In the genomic region with DNA sequence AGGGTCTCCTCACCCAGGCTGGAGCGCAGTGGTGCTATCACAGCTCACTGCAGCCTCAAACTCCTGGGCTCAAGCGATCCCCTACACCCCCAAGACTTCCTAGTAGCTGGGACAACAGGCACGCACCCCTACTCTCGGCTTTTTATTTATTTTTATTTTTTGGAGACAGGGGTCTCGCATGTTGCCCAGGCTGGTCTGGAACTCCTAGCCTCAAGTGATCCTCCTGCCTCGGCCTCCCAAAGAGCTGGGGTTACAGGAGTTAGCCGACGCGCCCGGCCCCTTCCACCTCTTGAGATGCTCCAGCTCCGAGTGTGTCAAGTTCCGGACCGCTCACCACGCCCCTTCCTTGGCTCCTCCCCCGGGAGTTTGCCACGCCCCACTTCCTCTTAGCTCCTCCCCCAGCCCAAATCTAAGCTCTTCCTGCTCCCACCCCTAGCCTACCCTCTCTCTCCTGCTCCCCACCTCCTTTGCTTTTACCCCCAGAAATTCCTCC, we compare ENCODE assay signal across 2 cellular contexts.
TF ChIP-seq lines count a peak whose summit lies in the region.

No MANE protein-coding gene starts in this region.

TF ChIP-seq in SK-N-SH, 30 proteins besides CTCF, POLR2A, EP300 and RAD21 (continued from another document):
- TF ChIP-seq, protein P1, sequence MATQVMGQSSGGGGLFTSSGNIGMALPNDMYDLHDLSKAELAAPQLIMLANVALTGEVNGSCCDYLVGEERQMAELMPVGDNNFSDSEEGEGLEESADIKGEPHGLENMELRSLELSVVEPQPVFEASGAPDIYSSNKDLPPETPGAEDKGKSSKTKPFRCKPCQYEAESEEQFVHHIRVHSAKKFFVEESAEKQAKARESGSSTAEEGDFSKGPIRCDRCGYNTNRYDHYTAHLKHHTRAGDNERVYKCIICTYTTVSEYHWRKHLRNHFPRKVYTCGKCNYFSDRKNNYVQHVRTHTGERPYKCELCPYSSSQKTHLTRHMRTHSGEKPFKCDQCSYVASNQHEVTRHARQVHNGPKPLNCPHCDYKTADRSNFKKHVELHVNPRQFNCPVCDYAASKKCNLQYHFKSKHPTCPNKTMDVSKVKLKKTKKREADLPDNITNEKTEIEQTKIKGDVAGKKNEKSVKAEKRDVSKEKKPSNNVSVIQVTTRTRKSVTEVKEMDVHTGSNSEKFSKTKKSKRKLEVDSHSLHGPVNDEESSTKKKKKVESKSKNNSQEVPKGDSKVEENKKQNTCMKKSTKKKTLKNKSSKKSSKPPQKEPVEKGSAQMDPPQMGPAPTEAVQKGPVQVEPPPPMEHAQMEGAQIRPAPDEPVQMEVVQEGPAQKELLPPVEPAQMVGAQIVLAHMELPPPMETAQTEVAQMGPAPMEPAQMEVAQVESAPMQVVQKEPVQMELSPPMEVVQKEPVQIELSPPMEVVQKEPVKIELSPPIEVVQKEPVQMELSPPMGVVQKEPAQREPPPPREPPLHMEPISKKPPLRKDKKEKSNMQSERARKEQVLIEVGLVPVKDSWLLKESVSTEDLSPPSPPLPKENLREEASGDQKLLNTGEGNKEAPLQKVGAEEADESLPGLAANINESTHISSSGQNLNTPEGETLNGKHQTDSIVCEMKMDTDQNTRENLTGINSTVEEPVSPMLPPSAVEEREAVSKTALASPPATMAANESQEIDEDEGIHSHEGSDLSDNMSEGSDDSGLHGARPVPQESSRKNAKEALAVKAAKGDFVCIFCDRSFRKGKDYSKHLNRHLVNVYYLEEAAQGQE (IDR thresholded peaks at IDR 0.05; ENCODE audit: low read depth, low read length): no peak
- TF ChIP-seq NFIC (IDR thresholded peaks at IDR 0.05; ENCODE audit: borderline replicate concordance): no peak

TF ChIP-seq in SK-N-SH treated with all-trans-retinoic acid at 6 μM for 48 hours, 23 proteins besides CTCF, POLR2A, EP300 and RAD21 (continued from another document):
- TF ChIP-seq, protein P2, sequence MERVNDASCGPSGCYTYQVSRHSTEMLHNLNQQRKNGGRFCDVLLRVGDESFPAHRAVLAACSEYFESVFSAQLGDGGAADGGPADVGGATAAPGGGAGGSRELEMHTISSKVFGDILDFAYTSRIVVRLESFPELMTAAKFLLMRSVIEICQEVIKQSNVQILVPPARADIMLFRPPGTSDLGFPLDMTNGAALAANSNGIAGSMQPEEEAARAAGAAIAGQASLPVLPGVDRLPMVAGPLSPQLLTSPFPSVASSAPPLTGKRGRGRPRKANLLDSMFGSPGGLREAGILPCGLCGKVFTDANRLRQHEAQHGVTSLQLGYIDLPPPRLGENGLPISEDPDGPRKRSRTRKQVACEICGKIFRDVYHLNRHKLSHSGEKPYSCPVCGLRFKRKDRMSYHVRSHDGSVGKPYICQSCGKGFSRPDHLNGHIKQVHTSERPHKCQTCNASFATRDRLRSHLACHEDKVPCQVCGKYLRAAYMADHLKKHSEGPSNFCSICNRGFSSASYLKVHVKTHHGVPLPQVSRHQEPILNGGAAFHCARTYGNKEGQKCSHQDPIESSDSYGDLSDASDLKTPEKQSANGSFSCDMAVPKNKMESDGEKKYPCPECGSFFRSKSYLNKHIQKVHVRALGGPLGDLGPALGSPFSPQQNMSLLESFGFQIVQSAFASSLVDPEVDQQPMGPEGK (CRISPR knock-in tag; IDR thresholded peaks at IDR 0.05; ENCODE audit: borderline replicate concordance): no peak
- TF ChIP-seq, protein P3, sequence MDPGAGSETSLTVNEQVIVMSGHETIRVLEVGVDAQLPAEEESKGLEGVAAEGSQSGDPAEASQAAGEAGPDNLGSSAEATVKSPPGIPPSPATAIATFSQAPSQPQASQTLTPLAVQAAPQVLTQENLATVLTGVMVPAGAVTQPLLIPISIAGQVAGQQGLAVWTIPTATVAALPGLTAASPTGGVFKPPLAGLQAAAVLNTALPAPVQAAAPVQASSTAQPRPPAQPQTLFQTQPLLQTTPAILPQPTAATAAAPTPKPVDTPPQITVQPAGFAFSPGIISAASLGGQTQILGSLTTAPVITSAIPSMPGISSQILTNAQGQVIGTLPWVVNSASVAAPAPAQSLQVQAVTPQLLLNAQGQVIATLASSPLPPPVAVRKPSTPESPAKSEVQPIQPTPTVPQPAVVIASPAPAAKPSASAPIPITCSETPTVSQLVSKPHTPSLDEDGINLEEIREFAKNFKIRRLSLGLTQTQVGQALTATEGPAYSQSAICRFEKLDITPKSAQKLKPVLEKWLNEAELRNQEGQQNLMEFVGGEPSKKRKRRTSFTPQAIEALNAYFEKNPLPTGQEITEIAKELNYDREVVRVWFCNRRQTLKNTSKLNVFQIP (CRISPR knock-in tag; IDR thresholded peaks at IDR 0.05; ENCODE audit: borderline replicate concordance, low read depth): no peak
- TF ChIP-seq ZNF8 (CRISPR knock-in tag; IDR thresholded peaks at IDR 0.05): no peak
- no peak for TF ChIP-seq ZNF565 (CRISPR knock-in tag; conservative IDR thresholded peaks at IDR 0.05; ENCODE audit: low read depth)
- TF ChIP-seq ARNTL (CRISPR knock-in tag; IDR thresholded peaks at IDR 0.05; ENCODE audit: borderline replicate concordance, low read depth): no peak
- no peak for TF ChIP-seq RARB (CRISPR knock-in tag; IDR thresholded peaks at IDR 0.05)
- TF ChIP-seq, protein P4, sequence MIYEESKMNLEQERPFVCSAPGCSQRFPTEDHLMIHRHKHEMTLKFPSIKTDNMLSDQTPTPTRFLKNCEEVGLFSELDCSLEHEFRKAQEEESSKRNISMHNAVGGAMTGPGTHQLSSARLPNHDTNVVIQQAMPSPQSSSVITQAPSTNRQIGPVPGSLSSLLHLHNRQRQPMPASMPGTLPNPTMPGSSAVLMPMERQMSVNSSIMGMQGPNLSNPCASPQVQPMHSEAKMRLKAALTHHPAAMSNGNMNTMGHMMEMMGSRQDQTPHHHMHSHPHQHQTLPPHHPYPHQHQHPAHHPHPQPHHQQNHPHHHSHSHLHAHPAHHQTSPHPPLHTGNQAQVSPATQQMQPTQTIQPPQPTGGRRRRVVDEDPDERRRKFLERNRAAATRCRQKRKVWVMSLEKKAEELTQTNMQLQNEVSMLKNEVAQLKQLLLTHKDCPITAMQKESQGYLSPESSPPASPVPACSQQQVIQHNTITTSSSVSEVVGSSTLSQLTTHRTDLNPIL (CRISPR knock-in tag; IDR thresholded peaks at IDR 0.05; ENCODE audit: low read depth): no peak
- TF ChIP-seq CSDC2 (CRISPR knock-in tag; IDR thresholded peaks at IDR 0.05): no peak
- no peak for TF ChIP-seq TCF4 (CRISPR knock-in tag; IDR thresholded peaks at IDR 0.05; ENCODE audit: borderline replicate concordance)
- TF ChIP-seq TOX (CRISPR knock-in tag; IDR thresholded peaks at IDR 0.05; ENCODE audit: borderline replicate concordance): no peak
- TF ChIP-seq, protein P5, sequence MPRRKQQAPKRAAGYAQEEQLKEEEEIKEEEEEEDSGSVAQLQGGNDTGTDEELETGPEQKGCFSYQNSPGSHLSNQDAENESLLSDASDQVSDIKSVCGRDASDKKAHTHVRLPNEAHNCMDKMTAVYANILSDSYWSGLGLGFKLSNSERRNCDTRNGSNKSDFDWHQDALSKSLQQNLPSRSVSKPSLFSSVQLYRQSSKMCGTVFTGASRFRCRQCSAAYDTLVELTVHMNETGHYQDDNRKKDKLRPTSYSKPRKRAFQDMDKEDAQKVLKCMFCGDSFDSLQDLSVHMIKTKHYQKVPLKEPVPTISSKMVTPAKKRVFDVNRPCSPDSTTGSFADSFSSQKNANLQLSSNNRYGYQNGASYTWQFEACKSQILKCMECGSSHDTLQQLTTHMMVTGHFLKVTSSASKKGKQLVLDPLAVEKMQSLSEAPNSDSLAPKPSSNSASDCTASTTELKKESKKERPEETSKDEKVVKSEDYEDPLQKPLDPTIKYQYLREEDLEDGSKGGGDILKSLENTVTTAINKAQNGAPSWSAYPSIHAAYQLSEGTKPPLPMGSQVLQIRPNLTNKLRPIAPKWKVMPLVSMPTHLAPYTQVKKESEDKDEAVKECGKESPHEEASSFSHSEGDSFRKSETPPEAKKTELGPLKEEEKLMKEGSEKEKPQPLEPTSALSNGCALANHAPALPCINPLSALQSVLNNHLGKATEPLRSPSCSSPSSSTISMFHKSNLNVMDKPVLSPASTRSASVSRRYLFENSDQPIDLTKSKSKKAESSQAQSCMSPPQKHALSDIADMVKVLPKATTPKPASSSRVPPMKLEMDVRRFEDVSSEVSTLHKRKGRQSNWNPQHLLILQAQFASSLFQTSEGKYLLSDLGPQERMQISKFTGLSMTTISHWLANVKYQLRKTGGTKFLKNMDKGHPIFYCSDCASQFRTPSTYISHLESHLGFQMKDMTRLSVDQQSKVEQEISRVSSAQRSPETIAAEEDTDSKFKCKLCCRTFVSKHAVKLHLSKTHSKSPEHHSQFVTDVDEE (CRISPR knock-in tag; IDR thresholded peaks at IDR 0.05): no peak
- TF ChIP-seq SNAI2 (CRISPR knock-in tag; IDR thresholded peaks at IDR 0.05): no peak
- TF ChIP-seq ZFP3 (CRISPR knock-in tag; IDR thresholded peaks at IDR 0.05): no peak
- TF ChIP-seq ISL1 (CRISPR knock-in tag; IDR thresholded peaks at IDR 0.05): no peak
